21 cellular contexts compared by ENCODE assay signal in the genomic region with DNA sequence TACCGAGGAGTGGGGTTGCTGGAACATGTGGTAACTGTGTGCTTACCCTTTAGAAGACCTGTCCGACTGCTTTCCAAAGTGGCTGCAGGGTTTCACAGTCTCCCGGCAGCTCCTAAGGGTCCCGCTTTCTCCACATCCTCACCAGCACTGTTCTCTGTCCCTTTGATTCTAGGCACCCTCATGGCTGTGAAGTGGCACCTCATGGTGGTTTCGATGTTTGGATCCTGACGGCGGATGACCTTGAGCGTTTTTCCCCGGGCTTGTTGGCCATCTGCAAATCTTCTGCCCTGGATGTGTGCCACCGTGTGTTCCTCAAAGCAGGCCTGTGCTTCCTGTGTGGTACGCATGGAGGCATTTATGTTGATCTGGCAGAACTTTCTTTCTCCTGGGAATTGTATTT.
A peak's percentile ranks its signal among the peaks of the same experiment; 100 is the strongest.
DNase-seq lines count a peak whose midpoint lies in the region; ATAC-seq, FAIRE-seq and TF ChIP-seq lines count a peak whose summit lies in the region.
"Had no signal": no experiment of that assay in that cellular context is flagged by ENCODE, and none has a peak within 500 bp of the region (broad histone marks: within the 10 kb centered on the region; RNA-seq: fewer than 3 reads in every experiment).

No MANE protein-coding gene starts in this region.

- H3K27me3 ChIP-seq in BLaER1 treated with 17β-estradiol and CSF1 and Interleukin-3, amounts not matched to agents 10 nM and 100 nM, result no peaks in the 10 kb centered on the region
- H3K27me3 ChIP-seq in testis, result no peaks in the 10 kb centered on the region
- H3K27me3 ChIP-seq in pancreas, result no peaks in the 10 kb centered on the region
- no peaks in the 10 kb centered on the region for H3K27me3 ChIP-seq in smooth muscle cell (ENCODE audit: low read depth)
- H3K27me3 ChIP-seq: Peyer's patch had no signal

- H3K9ac ChIP-seq in BLaER1 treated with 17β-estradiol and CSF1 and Interleukin-3, amounts not matched to agents 10 nM and 100 nM, result no peak overlapping the region
- H3K9ac ChIP-seq in smooth muscle cell (ENCODE audit: low read depth), result no peak overlapping the region

- peak overlapping the region; percentile 40 for H3K27ac Mint-ChIP-seq in nephron progenitor cell
- H3K27ac Mint-ChIP-seq: CD8-positive, alpha-beta memory T cell had no signal

- intact Hi-C loops in testis (cut with DNase I; ENCODE audit: low total_unique reads), result no loop called here
- intact Hi-C loops in pancreas (cut with DNase I), result no loop called here

- H3K4me3 ChIP-seq in BLaER1 treated with 17β-estradiol and CSF1 and Interleukin-3, amounts not matched to agents 10 nM and 100 nM, result no peak overlapping the region
- H3K4me3 ChIP-seq in coronary artery, result no peak overlapping the region
- H3K4me3 ChIP-seq in testis, result no peak overlapping the region
- no peak overlapping the region for H3K4me3 ChIP-seq in pancreas
- no peak overlapping the region for H3K4me3 ChIP-seq in smooth muscle cell
- H3K4me3 ChIP-seq: Peyer's patch had no signal

- H3K4me2 ChIP-seq in BLaER1 treated with 17β-estradiol and CSF1 and Interleukin-3, amounts not matched to agents 10 nM and 100 nM, result peak overlapping the region; percentile 7 to 68 (median 35); a peak in 17 of 22 replicates
- no peak overlapping the region for H3K4me2 ChIP-seq in smooth muscle cell

- H3K9me3 Mint-ChIP-seq in nephron progenitor cell, result no peaks in the 10 kb centered on the region
- H3K9me3 Mint-ChIP-seq: CD8-positive, alpha-beta memory T cell had no signal

- H2AFZ ChIP-seq in smooth muscle cell (ENCODE audit: low read depth), result no peak overlapping the region

- DNase-seq in coronary artery (ENCODE audit: low spot score) (peak; percentile 57), nephron progenitor cell (no peak), testis (peak; percentile 15), NCI-H510A treated with DMSO at 0.1 percent for 48 hours (lab: John Stamatoyannopoulos, UW) (no peak), pancreas (no peak), smooth muscle cell (lab: John Stamatoyannopoulos, UW; ENCODE audit: unreplicated experiment) (no peak)
- DNase-seq: Calu3; CD8-positive, alpha-beta memory T cell; DMS153; GOT3; HCEC 1CT; KG1; NCI-H1092 treated with DMSO at 0.1 percent for 48 hours; NCI-H1436 treated with DMSO at 0.1 percent for 48 hours; NCI-H1930; NCI-H345; NCI-H82 had no signal

- H3K4me1 Mint-ChIP-seq in nephron progenitor cell, result peaks cover 35% of the 10 kb centered on the region
- H3K4me1 Mint-ChIP-seq: CD8-positive, alpha-beta memory T cell had no signal

- no peak for TF ChIP-seq POLR2A in testis (IDR thresholded peaks at IDR 0.05)

- H4K20me1 ChIP-seq in BLaER1 treated with 17β-estradiol and CSF1 and Interleukin-3, amounts not matched to agents 10 nM and 100 nM, result no peaks in the 10 kb centered on the region
- no peaks in the 10 kb centered on the region for H4K20me1 ChIP-seq in smooth muscle cell (ENCODE audit: low read depth)

- 0 out of 22 replicates have a peak, but pooled peaks cover 0 to 4% (median 0%) of the 10 kb centered on the region in 11 experiments for H3K9me3 ChIP-seq in BLaER1 treated with 17β-estradiol and CSF1 and Interleukin-3, amounts not matched to agents 10 nM and 100 nM (replicated peaks in 1 of 11)
- H3K9me3 ChIP-seq in testis, result no peaks in the 10 kb centered on the region
- H3K9me3 ChIP-seq in pancreas, result no peaks in the 10 kb centered on the region
- no peaks in the 10 kb centered on the region for H3K9me3 ChIP-seq in smooth muscle cell (replicated peaks; ENCODE audit: low read depth)
- H3K9me3 ChIP-seq: Peyer's patch had no signal

- no peak for TF ChIP-seq CTCF in coronary artery (IDR thresholded peaks at IDR 0.05)
- no peak for TF ChIP-seq CTCF in nephron progenitor cell (IDR thresholded peaks at IDR 0.05)
- TF ChIP-seq CTCF in testis (IDR thresholded peaks at IDR 0.05), result no peak
- no peak for TF ChIP-seq CTCF in pancreas (IDR thresholded peaks at IDR 0.05)
- TF ChIP-seq CTCF in smooth muscle cell (IDR thresholded peaks at IDR 0.05; ENCODE audit: borderline replicate concordance, insufficient read depth, poor library complexity, severe bottlenecking), result no peak

- ATAC-seq in pancreas, result no peak

- H3K27me3 Mint-ChIP-seq in nephron progenitor cell (ENCODE audit: low read depth, poor library complexity), result peaks cover 19% of the 10 kb centered on the region

- no peak overlapping the region for H3K27ac ChIP-seq in BLaER1 treated with 17β-estradiol and CSF1 and Interleukin-3, amounts not matched to agents 10 nM and 100 nM
- no peak overlapping the region for H3K27ac ChIP-seq in coronary artery
- no peak overlapping the region for H3K27ac ChIP-seq in testis
- no peak overlapping the region for H3K27ac ChIP-seq in pancreas
- no peak overlapping the region for H3K27ac ChIP-seq in smooth muscle cell (ENCODE audit: low read depth)
- H3K27ac ChIP-seq: Peyer's patch had no signal

- H3K4me3 Mint-ChIP-seq in nephron progenitor cell, result no peak overlapping the region
- H3K4me3 Mint-ChIP-seq: CD8-positive, alpha-beta memory T cell had no signal

- H3F3A ChIP-seq in smooth muscle cell (ENCODE audit: low read depth), result no peaks in the 10 kb centered on the region

- H3K36me3 ChIP-seq in BLaER1 treated with 17β-estradiol and CSF1 and Interleukin-3, amounts not matched to agents 10 nM and 100 nM, result no peaks in the 10 kb centered on the region
- H3K36me3 ChIP-seq in testis (ENCODE audit: low read depth, missing control alignments) (no peaks in the 10 kb centered on the region), pancreas (no peaks in the 10 kb centered on the region), smooth muscle cell (ENCODE audit: low read depth) (no peaks in the 10 kb centered on the region)
- H3K36me3 ChIP-seq: Peyer's patch had no signal

- peaks cover 6 to 34% (median 20%) of the 10 kb centered on the region in 10 experiments; a peak in 18 of 20 replicates for H3K4me1 ChIP-seq in BLaER1 treated with 17β-estradiol and CSF1 and Interleukin-3, amounts not matched to agents 10 nM and 100 nM
- H3K4me1 ChIP-seq in testis (peaks cover 12% of the 10 kb centered on the region), pancreas (no peaks in the 10 kb centered on the region), smooth muscle cell (ENCODE audit: low read depth) (no peaks in the 10 kb centered on the region)
- H3K4me1 ChIP-seq: Peyer's patch had no signal

- H3K79me2 ChIP-seq in smooth muscle cell (ENCODE audit: low read depth), result no peaks in the 10 kb centered on the region

- WGBS in testis, 2 donors, result 67 to 71% methylated on average over 11 of the region's 11 CpGs
- WGBS in pancreas, 2 donors, result 70 to 72% methylated on average over 11 of the region's 11 CpGs
- 94% methylated on average over 11 of the region's 11 CpGs for WGBS in smooth muscle cell (ENCODE audit: low lambda C conversion rate)

- no peaks in the 10 kb centered on the region for H3K36me3 Mint-ChIP-seq in nephron progenitor cell (ENCODE audit: low read depth)
- H3K36me3 Mint-ChIP-seq: CD8-positive, alpha-beta memory T cell had no signal

- no peak for FAIRE-seq in pancreas (lab: Jason Lieb, UNC)
- FAIRE-seq: G401.6, GM18507 had no signal

Comparison
In these comparisons a context has a peak if more than half of its experiments do, and no peak if none do; other contexts are left out.
1. DNase-seq: peak in coronary artery (single experiment) and testis (single experiment); none in nephron progenitor cell (single experiment), NCI-H510A treated with DMSO at 0.1 percent for 48 hours (single experiment), pancreas (0 of 6) and smooth muscle cell (single experiment).